ENCODE assay signal across 1 cellular context in the genomic region with DNA sequence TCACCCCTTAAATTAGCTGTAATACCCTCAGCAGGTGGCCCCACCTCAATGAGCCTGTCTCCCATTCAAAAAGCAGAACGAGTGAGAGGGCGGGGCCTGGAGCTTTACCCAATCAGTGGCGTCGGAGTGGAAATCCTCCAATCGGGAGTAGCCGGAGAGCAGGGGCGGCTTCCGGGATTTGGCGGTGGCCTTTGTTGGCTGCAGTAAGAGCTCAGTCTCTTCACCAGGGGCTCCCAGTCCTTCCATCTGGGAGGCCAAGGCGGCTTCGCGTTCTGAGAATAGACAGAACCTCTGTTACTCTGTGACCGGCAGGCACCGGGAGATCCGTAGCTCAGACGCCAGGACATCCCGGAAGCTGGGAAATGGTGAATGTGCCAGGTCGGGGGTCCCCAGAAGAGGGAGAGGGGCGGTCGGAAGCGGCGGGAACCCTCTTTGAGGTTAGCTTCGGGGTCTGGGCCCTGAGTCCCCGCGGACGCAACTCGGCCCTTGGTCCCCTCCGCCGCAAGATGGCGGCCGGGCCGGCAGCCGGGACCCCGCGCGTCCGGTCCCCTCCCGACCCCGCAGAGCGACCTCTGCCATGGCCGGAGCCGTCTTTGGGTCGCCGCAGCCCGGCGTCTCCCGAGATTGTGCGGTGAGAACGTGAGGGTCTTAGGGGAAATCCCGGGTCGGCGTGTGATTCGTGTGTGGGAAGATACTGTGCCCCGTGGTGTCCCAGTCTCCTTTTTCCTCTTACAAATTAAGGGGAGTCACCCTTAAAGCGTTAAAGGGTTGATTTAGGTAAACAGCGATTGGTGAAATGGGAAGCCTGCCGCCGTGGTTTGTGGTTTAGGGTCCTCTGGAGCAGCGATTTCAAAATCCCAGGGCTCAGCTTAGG.
TF ChIP-seq lines count a peak whose summit lies in the region.

No MANE protein-coding gene starts in this region.

TF ChIP-seq in HepG2, 621 proteins besides CTCF, POLR2A, EP300 and RAD21 (continued from another document and continues in another):
- TF ChIP-seq HNF1A (IDR thresholded peaks at IDR 0.05; ENCODE audit: low read depth) (no peak), HNF1A (CRISPR knock-in tag; IDR thresholded peaks at IDR 0.05; ENCODE audit: borderline replicate concordance) (peak; percentile 77; the same call in 1 of the 2 replicates), SRSF9 (IDR thresholded peaks at IDR 0.05; ENCODE audit: borderline replicate concordance, insufficient read depth, low read depth, low read length, poor library complexity, severe bottlenecking) (no peak), ZNF367 (CRISPR knock-in tag; IDR thresholded peaks at IDR 0.05; ENCODE audit: borderline replicate concordance) (peak; percentile 96; the same call in 1 of the 2 replicates), TCF12 (IDR thresholded peaks at IDR 0.05) (no peak), TCF12 (CRISPR knock-in tag; IDR thresholded peaks at IDR 0.05) (no peak; the same call in 1 of the 2 replicates), ZEB1 (IDR thresholded peaks at IDR 0.05; ENCODE audit: insufficient replicate concordance, low read depth) (no peak), GZF1 (CRISPR knock-in tag; IDR thresholded peaks at IDR 0.05) (peak; percentile 66; the same call in 1 of the 2 replicates), WIZ (CRISPR knock-in tag; IDR thresholded peaks at IDR 0.05) (no peak; the same call in none of the 2 replicates), PAWR (CRISPR knock-in tag; IDR thresholded peaks at IDR 0.05; ENCODE audit: borderline replicate concordance) (0 out of 2 replicates have a peak, but pooled peaks have one; percentile 51), NFKB2 (CRISPR knock-in tag; IDR thresholded peaks at IDR 0.05; ENCODE audit: borderline replicate concordance) (peak; percentile 99), NBN (conservative IDR thresholded peaks at IDR 0.05) (no peak), SALL1 (CRISPR knock-in tag; IDR thresholded peaks at IDR 0.05) (peak; percentile 83), ZNF614 (CRISPR knock-in tag; IDR thresholded peaks at IDR 0.05; ENCODE audit: borderline replicate concordance) (peak; percentile 59; the same call in 1 of the 2 replicates), DZIP1 (CRISPR knock-in tag; IDR thresholded peaks at IDR 0.05) (peak; percentile 95; the same call in 1 of the 2 replicates), ZNF607 (CRISPR knock-in tag; IDR thresholded peaks at IDR 0.05; ENCODE audit: borderline replicate concordance) (no peak; the same call in 1 of the 2 replicates), ZNF775 (CRISPR knock-in tag; IDR thresholded peaks at IDR 0.05; ENCODE audit: borderline replicate concordance) (peak; percentile 85), JARID2 (CRISPR knock-in tag; IDR thresholded peaks at IDR 0.05; ENCODE audit: insufficient replicate concordance) (peak; percentile 95), SALL2 (CRISPR knock-in tag; IDR thresholded peaks at IDR 0.05) (peak; percentile 98), ZNF12 (CRISPR knock-in tag; IDR thresholded peaks at IDR 0.05) (peak; percentile 73; the same call in 1 of the 2 replicates), FOSL1 (CRISPR knock-in tag; IDR thresholded peaks at IDR 0.05; ENCODE audit: borderline replicate concordance) (no peak), ATF5 (CRISPR knock-in tag; IDR thresholded peaks at IDR 0.05; ENCODE audit: low read depth) (peak; percentile 49; the same call in 1 of the 2 replicates), DNMT3B (CRISPR knock-in tag; conservative IDR thresholded peaks at IDR 0.05) (no peak), ZNF878 (CRISPR knock-in tag; IDR thresholded peaks at IDR 0.05) (no peak), ZNF749 (CRISPR knock-in tag; IDR thresholded peaks at IDR 0.05; ENCODE audit: borderline replicate concordance) (peak; percentile 91; the same call in 1 of the 2 replicates), KDM5A (IDR thresholded peaks at IDR 0.05; ENCODE audit: borderline replicate concordance, low read length) (no peak; the same call in 1 of the 2 replicates)
- TF ChIP-seq, protein P1, sequence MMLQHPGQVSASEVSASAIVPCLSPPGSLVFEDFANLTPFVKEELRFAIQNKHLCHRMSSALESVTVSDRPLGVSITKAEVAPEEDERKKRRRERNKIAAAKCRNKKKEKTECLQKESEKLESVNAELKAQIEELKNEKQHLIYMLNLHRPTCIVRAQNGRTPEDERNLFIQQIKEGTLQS (CRISPR knock-in tag; IDR thresholded peaks at IDR 0.05), result peak; percentile 46
- TF ChIP-seq, protein P2, sequence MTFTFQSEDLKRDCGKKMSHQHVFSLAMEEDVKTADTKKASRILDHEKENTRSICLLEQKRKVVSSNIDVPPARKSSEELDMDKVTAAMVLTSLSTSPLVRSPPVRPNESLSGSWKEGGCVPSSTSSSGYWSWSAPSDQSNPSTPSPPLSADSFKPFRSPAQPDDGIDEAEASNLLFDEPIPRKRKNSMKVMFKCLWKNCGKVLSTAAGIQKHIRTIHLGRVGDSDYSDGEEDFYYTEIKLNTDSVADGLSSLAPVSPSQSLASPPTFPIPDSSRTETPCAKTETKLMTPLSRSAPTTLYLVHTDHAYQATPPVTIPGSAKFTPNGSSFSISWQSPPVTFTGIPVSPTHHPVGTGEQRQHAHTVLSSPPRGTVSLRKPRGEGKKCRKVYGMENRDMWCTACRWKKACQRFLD (CRISPR knock-in tag; IDR thresholded peaks at IDR 0.05; ENCODE audit: borderline replicate concordance), result peak; percentile 97; the same call in 1 of the 2 replicates
- TF ChIP-seq, protein P3, sequence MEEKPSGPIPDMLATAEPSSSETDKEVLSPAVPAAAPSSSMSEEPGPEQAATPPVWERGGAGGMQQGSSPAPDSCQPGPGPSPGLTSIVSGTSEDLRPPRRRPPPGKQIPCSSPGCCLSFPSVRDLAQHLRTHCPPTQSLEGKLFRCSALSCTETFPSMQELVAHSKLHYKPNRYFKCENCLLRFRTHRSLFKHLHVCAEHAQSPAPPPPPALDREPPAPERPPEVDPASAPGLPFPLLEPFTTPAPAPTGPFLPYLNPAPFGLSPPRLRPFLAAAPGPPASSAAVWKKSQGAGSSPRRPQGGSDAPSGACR (CRISPR knock-in tag; IDR thresholded peaks at IDR 0.05), result peak; percentile 83
- TF ChIP-seq, protein P4, sequence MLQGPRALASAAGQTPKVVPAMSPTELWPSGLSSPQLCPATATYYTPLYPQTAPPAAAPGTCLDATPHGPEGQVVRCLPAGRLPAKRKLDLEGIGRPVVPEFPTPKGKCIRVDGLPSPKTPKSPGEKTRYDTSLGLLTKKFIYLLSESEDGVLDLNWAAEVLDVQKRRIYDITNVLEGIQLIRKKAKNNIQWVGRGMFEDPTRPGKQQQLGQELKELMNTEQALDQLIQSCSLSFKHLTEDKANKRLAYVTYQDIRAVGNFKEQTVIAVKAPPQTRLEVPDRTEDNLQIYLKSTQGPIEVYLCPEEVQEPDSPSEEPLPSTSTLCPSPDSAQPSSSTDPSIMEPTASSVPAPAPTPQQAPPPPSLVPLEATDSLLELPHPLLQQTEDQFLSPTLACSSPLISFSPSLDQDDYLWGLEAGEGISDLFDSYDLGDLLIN (CRISPR knock-in tag; IDR thresholded peaks at IDR 0.05; ENCODE audit: borderline replicate concordance), result peak; percentile 69; the same call in 1 of the 2 replicates
- TF ChIP-seq, protein P5, sequence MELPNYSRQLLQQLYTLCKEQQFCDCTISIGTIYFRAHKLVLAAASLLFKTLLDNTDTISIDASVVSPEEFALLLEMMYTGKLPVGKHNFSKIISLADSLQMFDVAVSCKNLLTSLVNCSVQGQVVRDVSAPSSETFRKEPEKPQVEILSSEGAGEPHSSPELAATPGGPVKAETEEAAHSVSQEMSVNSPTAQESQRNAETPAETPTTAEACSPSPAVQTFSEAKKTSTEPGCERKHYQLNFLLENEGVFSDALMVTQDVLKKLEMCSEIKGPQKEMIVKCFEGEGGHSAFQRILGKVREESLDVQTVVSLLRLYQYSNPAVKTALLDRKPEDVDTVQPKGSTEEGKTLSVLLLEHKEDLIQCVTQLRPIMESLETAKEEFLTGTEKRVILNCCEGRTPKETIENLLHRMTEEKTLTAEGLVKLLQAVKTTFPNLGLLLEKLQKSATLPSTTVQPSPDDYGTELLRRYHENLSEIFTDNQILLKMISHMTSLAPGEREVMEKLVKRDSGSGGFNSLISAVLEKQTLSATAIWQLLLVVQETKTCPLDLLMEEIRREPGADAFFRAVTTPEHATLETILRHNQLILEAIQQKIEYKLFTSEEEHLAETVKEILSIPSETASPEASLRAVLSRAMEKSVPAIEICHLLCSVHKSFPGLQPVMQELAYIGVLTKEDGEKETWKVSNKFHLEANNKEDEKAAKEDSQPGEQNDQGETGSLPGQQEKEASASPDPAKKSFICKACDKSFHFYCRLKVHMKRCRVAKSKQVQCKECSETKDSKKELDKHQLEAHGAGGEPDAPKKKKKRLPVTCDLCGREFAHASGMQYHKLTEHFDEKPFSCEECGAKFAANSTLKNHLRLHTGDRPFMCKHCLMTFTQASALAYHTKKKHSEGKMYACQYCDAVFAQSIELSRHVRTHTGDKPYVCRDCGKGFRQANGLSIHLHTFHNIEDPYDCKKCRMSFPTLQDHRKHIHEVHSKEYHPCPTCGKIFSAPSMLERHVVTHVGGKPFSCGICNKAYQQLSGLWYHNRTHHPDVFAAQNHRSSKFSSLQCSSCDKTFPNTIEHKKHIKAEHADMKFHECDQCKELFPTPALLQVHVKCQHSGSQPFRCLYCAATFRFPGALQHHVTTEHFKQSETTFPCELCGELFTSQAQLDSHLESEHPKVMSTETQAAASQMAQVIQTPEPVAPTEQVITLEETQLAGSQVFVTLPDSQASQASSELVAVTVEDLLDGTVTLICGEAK (IDR thresholded peaks at IDR 0.05), result no peak
- TF ChIP-seq, protein P5 (CRISPR knock-in tag; IDR thresholded peaks at IDR 0.05), result no peak; the same call in 1 of the 2 replicates
